11 cellular contexts compared by ENCODE assay signal in the genomic region with DNA sequence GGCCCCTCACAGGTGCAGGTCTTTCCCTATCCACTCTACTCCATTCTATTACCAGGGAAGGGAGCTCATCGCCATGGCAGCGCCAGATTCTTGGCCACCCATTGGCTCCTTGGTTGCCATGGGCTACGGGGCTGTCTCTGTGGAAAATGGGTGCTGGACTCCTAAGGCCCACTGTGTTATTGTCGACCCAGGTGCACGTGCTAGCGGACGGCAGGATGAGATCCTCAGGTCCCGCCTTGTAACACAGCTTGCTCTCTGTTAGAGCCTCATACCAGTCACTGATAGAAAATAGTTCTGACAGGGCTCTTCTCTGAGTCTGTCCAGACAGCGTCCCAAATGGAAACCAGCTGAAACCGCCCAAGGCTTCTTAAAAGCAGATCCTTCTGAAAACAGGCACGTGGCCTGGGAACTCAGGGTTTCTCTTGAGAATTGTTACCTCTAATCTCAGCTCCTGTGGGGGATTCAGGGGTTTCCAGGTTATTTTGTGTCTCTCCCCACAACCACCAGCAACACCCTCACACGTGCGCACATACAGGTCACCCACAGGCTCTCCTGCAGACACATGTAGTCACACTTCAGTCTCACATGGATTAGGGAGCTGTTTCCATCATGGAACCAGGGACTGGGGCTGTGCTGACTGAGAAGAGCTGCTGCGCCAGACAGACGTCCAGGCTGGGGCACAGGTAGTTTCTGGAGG. TPM values are rescaled to one million over a fixed set of nuclear protein-coding genes. Genes with fewer than 3 reads are reported as not detected.
A peak's percentile ranks its signal among the peaks of the same experiment; 100 is the strongest.
DNase-seq lines count a peak whose midpoint lies in the region; ATAC-seq and TF ChIP-seq lines count a peak whose summit lies in the region.
"Had no signal": no experiment of that assay in that cellular context is flagged by ENCODE, and none has a peak within 500 bp of the region (broad histone marks: within the 10 kb centered on the region; RNA-seq: fewer than 3 reads in every experiment).

No MANE protein-coding gene starts in this region.

- H3K4me1 ChIP-seq in IMR-90 (ENCODE audit: control insufficient read depth, insufficient read depth, low read length) = peaks cover 9% of the 10 kb centered on the region
- H3K4me1 ChIP-seq in naive thymus-derived CD4-positive, alpha-beta T cell (ENCODE audit: control insufficient read depth in 2 of 2, insufficient read depth in 2 of 2, low read length in 2 of 2) = no peaks in the 10 kb centered on the region
- no peaks in the 10 kb centered on the region for H3K4me1 ChIP-seq in Caco-2

- CTCF ChIA-PET in BJ (lab: Yijun Ruan, JAX) (interaction anchor here (0.9 to 5.7 kb wide), 9 partner anchors 9 to 96 kb away, joined by 3 to 54 read pairs (median 5); a partner anchor contains a TSS), IMR-90 (lab: Yijun Ruan, JAX) (interaction anchor here (0.8 to 1.3 kb wide), 4 partner anchors 8 to 76 kb away, joined by 3 to 7 read pairs (median 4); no protein-coding TSS in a partner anchor), Caco-2 (lab: Charles Lee) (interaction anchor here (1.0 to 1.1 kb wide), 2 partner anchors 17 to 76 kb away, joined by 3 to 5 read pairs; no protein-coding TSS in a partner anchor)
- CTCF ChIA-PET in naive thymus-derived CD4-positive, alpha-beta T cell (lab: Charles Lee) = no interaction called here

- no peak overlapping the region; the same call in 1 of the 2 replicates for H3K4me2 ChIP-seq in IMR-90 (ENCODE audit: low read depth, low read length)

- H3K36me3 Mint-ChIP-seq in brain = no peaks in the 10 kb centered on the region
- no peaks in the 10 kb centered on the region for H3K36me3 Mint-ChIP-seq in naive thymus-derived CD4-positive, alpha-beta T cell
- H3K36me3 Mint-ChIP-seq in CD14-positive monocyte = no peaks in the 10 kb centered on the region
- no peaks in the 10 kb centered on the region for H3K36me3 Mint-ChIP-seq in Caco-2 (ENCODE audit: insufficient read depth, unreplicated experiment)
- H3K36me3 Mint-ChIP-seq: natural killer cell had no signal

- peaks cover 72% of the 10 kb centered on the region for H3K4me1 Mint-ChIP-seq in brain
- H3K4me1 Mint-ChIP-seq in naive thymus-derived CD4-positive, alpha-beta T cell = peaks cover 0 to 10% (median 5%) of the 10 kb centered on the region in 7 donors
- peaks cover 3% of the 10 kb centered on the region for H3K4me1 Mint-ChIP-seq in CD14-positive monocyte
- no peaks in the 10 kb centered on the region for H3K4me1 Mint-ChIP-seq in Caco-2 (ENCODE audit: low read depth, unreplicated experiment)
- H3K4me1 Mint-ChIP-seq: natural killer cell had no signal

- TF ChIP-seq POLR2A in IMR-90 (IDR thresholded peaks at IDR 0.05; ENCODE audit: low read depth, low read length) = no peak

- no peak overlapping the region for H4K8ac ChIP-seq in IMR-90 (ENCODE audit: low read depth in 2 of 2, low read length in 2 of 2)

- 78% methylated on average over 6 of the region's 15 CpGs; no CpG with 5 or more reads in 1 of the 2 experiments for WGBS in IMR-90 (ENCODE audit: extremely low coverage in 2 of 2, insufficient read length in 1 of 2), 2 experiments

- no peak for TF ChIP-seq CTCF in BJ (IDR thresholded peaks at IDR 0.05; ENCODE audit: insufficient read depth, low read depth, low read length)
- no peak for TF ChIP-seq CTCF in IMR-90 (conservative IDR thresholded peaks at IDR 0.05; ENCODE audit: low read depth, low read length)
- no peak for TF ChIP-seq CTCF in brain (conservative IDR thresholded peaks at IDR 0.05)
- TF ChIP-seq CTCF in CD14-positive monocyte (IDR thresholded peaks at IDR 0.05) = no peak
- no peak for TF ChIP-seq CTCF in Caco-2 (IDR thresholded peaks at IDR 0.05; ENCODE audit: insufficient read depth in 1 of 2, low read depth in 1 of 2, low read length in 1 of 2, severe bottlenecking in 1 of 2, unreplicated experiment in 1 of 2)

- H3K9me1 ChIP-seq in IMR-90 (ENCODE audit: insufficient read depth, low read length) = peaks cover 5% of the 10 kb centered on the region; the same call in 1 of the 2 replicates

- no peak overlapping the region for H2AK5ac ChIP-seq in IMR-90 (ENCODE audit: low read depth, low read length)

- H3K9me3 Mint-ChIP-seq in brain (no peaks in the 10 kb centered on the region), CD14-positive monocyte (peaks cover 0 to 5% (median 2%) of the 10 kb centered on the region in 7 donors), Caco-2 (ENCODE audit: unreplicated experiment) (no peaks in the 10 kb centered on the region)
- peaks cover 0 to 6% (median 0%) of the 10 kb centered on the region in 11 donors for H3K9me3 Mint-ChIP-seq in naive thymus-derived CD4-positive, alpha-beta T cell
- H3K9me3 Mint-ChIP-seq: natural killer cell had no signal

- H3K4ac ChIP-seq in IMR-90 (ENCODE audit: low read depth, low read length) = no peak overlapping the region

- no TSS peak for BruUV-seq in IMR-90 (replicated peaks; lab: Mats Ljungman, UMichigan)
- BruUV-seq in Caco-2 (replicated peaks; lab: Mats Ljungman, UMichigan) = no TSS peak

- H3K56ac ChIP-seq in IMR-90 (ENCODE audit: extremely low read depth, insufficient read depth, low read length) = no peak overlapping the region

- no peak overlapping the region for H3K14ac ChIP-seq in IMR-90 (replicated peaks; ENCODE audit: low read depth, low read length)

- no peak for ATAC-seq in IMR-90 (ENCODE audit: low read depth)
- no peak for ATAC-seq in naive thymus-derived CD4-positive, alpha-beta T cell
- no peak for ATAC-seq in GM18868 (IDR thresholded peaks at IDR 0.05; ENCODE audit: unreplicated experiment)
- ATAC-seq: natural killer cell had no signal

- H4K20me1 ChIP-seq in IMR-90 (ENCODE audit: insufficient read depth, low read length) = peaks cover 37% of the 10 kb centered on the region; the same call in 1 of the 2 replicates

- peak overlapping the region; percentile 15 for H2AFZ ChIP-seq in IMR-90 (replicated peaks; ENCODE audit: low read length, poor library complexity)

- no peak overlapping the region for H3K23ac ChIP-seq in IMR-90 (ENCODE audit: low read depth, low read length)

- H3K9me3 ChIP-seq in IMR-90 (ENCODE audit: control insufficient read depth, insufficient read depth, low read length) (no peaks in the 10 kb centered on the region), Caco-2 (no peaks in the 10 kb centered on the region)
- no peaks in the 10 kb centered on the region for H3K9me3 ChIP-seq in naive thymus-derived CD4-positive, alpha-beta T cell (ENCODE audit: control insufficient read depth in 2 of 3, low read length in 3 of 3)

- H3K4me3 ChIP-seq in BJ (ENCODE audit: low read depth, low read length) (0 out of 2 replicates have a peak overlapping the region, but pooled peaks have one; percentile 1), IMR-90 (ENCODE audit: insufficient read depth, low read depth, low read length) (no peak overlapping the region), Caco-2 (ENCODE audit: low read depth, low read length) (no peak overlapping the region)
- H3K4me3 ChIP-seq in naive thymus-derived CD4-positive, alpha-beta T cell (ENCODE audit: low read length) = no peak overlapping the region

- no peak for TF ChIP-seq RAD21 in IMR-90 (IDR thresholded peaks at IDR 0.05; ENCODE audit: low read length)

- no peak overlapping the region for H3K18ac ChIP-seq in IMR-90 (ENCODE audit: low read depth, low read length)

- H3K36me3 ChIP-seq in BJ (ENCODE audit: control insufficient read depth, insufficient read depth, low read length) = no peaks in the 10 kb centered on the region
- H3K36me3 ChIP-seq in IMR-90 (ENCODE audit: control insufficient read depth, insufficient read depth, low read length) = no peaks in the 10 kb centered on the region
- H3K36me3 ChIP-seq in naive thymus-derived CD4-positive, alpha-beta T cell (ENCODE audit: control insufficient read depth in 2 of 3, insufficient read depth in 3 of 3, low read length in 3 of 3) = no peaks in the 10 kb centered on the region
- no peaks in the 10 kb centered on the region for H3K36me3 ChIP-seq in Caco-2 (ENCODE audit: control insufficient read depth, insufficient read depth, low read length)

- H4K91ac ChIP-seq in IMR-90 (ENCODE audit: insufficient read depth, low read depth, low read length) = no peak overlapping the region

- H3K27ac Mint-ChIP-seq in brain = peak overlapping the region; percentile 83 to 95 (median 88)
- H3K27ac Mint-ChIP-seq in naive thymus-derived CD4-positive, alpha-beta T cell = no peak overlapping the region
- H3K27ac Mint-ChIP-seq in CD14-positive monocyte = no peak overlapping the region
- H3K27ac Mint-ChIP-seq in Caco-2 (ENCODE audit: unreplicated experiment) = no peak overlapping the region
- H3K27ac Mint-ChIP-seq: natural killer cell had no signal

- no peak overlapping the region for H2AK9ac ChIP-seq in IMR-90 (replicated peaks; ENCODE audit: low read depth, low read length, poor library complexity)

- H2BK20ac ChIP-seq in IMR-90 (ENCODE audit: low read depth, low read length) = no peak overlapping the region

- in situ Hi-C loops in IMR-90 (cut with MboI; ENCODE audit: low sequenced_read_pairs) = loop anchor here (25.0 kb wide), 1 partner anchor 395 kb away; no protein-coding TSS in a partner anchor

- peaks cover 1 to 37% of the 10 kb centered on the region in 2 experiments; a peak in 2 of 4 replicates for H3K79me1 ChIP-seq in IMR-90 (ENCODE audit: low read depth in 1 of 2, low read length in 2 of 2)

- H3K27ac ChIP-seq in IMR-90 (ENCODE audit: insufficient read depth, low read length) = no peak overlapping the region
- no peak overlapping the region for H3K27ac ChIP-seq in naive thymus-derived CD4-positive, alpha-beta T cell (ENCODE audit: low read depth, low read length)

- H3K4me3 Mint-ChIP-seq in brain (peak overlapping the region; percentile 86 to 92 (median 88)), CD14-positive monocyte (peak overlapping the region in 1 of 2 donors; percentile 77), Caco-2 (ENCODE audit: unreplicated experiment) (no peak overlapping the region)
- peak overlapping the region in 8 of 10 donors; percentile 11 to 78 (median 66) for H3K4me3 Mint-ChIP-seq in naive thymus-derived CD4-positive, alpha-beta T cell
- H3K4me3 Mint-ChIP-seq: natural killer cell had no signal

- intact Hi-C loops in IMR-90 (cut with micrococcal nuclease) (no loop called here), CD14-positive monocyte (cut with micrococcal nuclease) (no loop called here), Caco-2 (cut with micrococcal nuclease; ENCODE audit: unreplicated experiment) (no loop called here)
- intact Hi-C loops in naive thymus-derived CD4-positive, alpha-beta T cell (cut with micrococcal nuclease) = no loop called here

- no peak overlapping the region for H2BK15ac ChIP-seq in IMR-90 (ENCODE audit: low read depth, low read length)

- H3K27me3 Mint-ChIP-seq in brain (peaks cover 7% of the 10 kb centered on the region), CD14-positive monocyte (ENCODE audit: low read depth in 3 of 3) (peaks cover 49 to 54% (median 49%) of the 10 kb centered on the region in 3 donors), Caco-2 (ENCODE audit: insufficient read depth, unreplicated experiment) (peaks cover 9% of the 10 kb centered on the region)
- peaks cover 55 to 67% (median 62%) of the 10 kb centered on the region in 5 donors for H3K27me3 Mint-ChIP-seq in naive thymus-derived CD4-positive, alpha-beta T cell

- H2BK120ac ChIP-seq in IMR-90 (ENCODE audit: low read depth, low read length) = no peak overlapping the region

- dilution Hi-C loops in IMR-90 (cut with HindIII; ENCODE audit: low sequenced_read_pairs, unreplicated experiment) = no loop called here

- H3K27me3 ChIP-seq in BJ (ENCODE audit: control insufficient read depth, insufficient read depth, low read length) = no peaks in the 10 kb centered on the region; the same call in 1 of the 2 replicates
- H3K27me3 ChIP-seq in IMR-90 (ENCODE audit: control insufficient read depth, insufficient read depth, low read length) = peaks cover 3% of the 10 kb centered on the region; the same call in 1 of the 2 replicates
- peaks cover 0 to 6% of the 10 kb centered on the region in 2 donors for H3K27me3 ChIP-seq in naive thymus-derived CD4-positive, alpha-beta T cell (ENCODE audit: control insufficient read depth in 2 of 2, insufficient read depth in 2 of 2, low read length in 2 of 2)
- H3K27me3 ChIP-seq in Caco-2 (replicated peaks; ENCODE audit: control insufficient read depth, insufficient read depth, low read length) = peaks cover 2% of the 10 kb centered on the region; the same call in 1 of the 2 replicates

- H3K9ac ChIP-seq in IMR-90 (ENCODE audit: low read depth, low read length) = no peak overlapping the region

- no peak overlapping the region for H2BK5ac ChIP-seq in IMR-90 (ENCODE audit: low read depth, low read length, poor library complexity, severe bottlenecking)

- H4K5ac ChIP-seq in IMR-90 (ENCODE audit: low read depth, low read length) = no peak overlapping the region

- POLR2A ChIA-PET in BJ (lab: Charles Lee) = no interaction called here
- POLR2A ChIA-PET in IMR-90 (lab: Charles Lee; ENCODE audit: unreplicated experiment) = no interaction called here
- POLR2A ChIA-PET in naive thymus-derived CD4-positive, alpha-beta T cell (lab: Charles Lee) = no interaction called here
- POLR2A ChIA-PET in Caco-2 (lab: Charles Lee) = no interaction called here

- DNase-seq in BJ (ENCODE audit: low read depth) (no peak), IMR-90 (no peak), CD14-positive monocyte (ENCODE audit: low spot score) (no peak), Caco-2 (no peak)
- DNase-seq in naive thymus-derived CD4-positive, alpha-beta T cell = no peak
- no peak for DNase-seq in activated naive CD4-positive, alpha-beta T cell (lab: John Stamatoyannopoulos, UW)
- DNase-seq: activated CD4-positive, alpha-beta T cell treated with anti-CD3 and anti-CD28 coated beads for 4 hours; GDM1; natural killer cell had no signal

RNA-seq across cellular contexts. Expression of a gene that starts 1.5 kb away (rescaled TPM):
- 9.8 and 11.8 TPM in 2 replicates for polyA plus RNA-seq in BJ (2011; rRNA removed)
- 7.0 and 8.1 TPM in 2 replicates for polyA minus RNA-seq in BJ (2011; rRNA and poly(A)+ RNA removed)
- 10.8 and 12.9 TPM in 2 replicates for total RNA-seq in IMR-90 (2012; rRNA removed)
- 11.5 and 11.8 TPM in 2 replicates for polyA plus RNA-seq in IMR-90 (2012; rRNA removed)
- polyA plus RNA-seq in IMR-90 (2012; cell fraction: cytosol; rRNA removed) = 4.6 and 7.4 TPM in 2 replicates
- 20.6 and 35.3 TPM in 2 replicates for polyA plus RNA-seq in IMR-90 (2012; cell fraction: nucleus; rRNA removed; ENCODE audit: low replicate concordance)
- 4.8 TPM for polyA plus RNA-seq in brain (ENCODE audit: insufficient read depth, low read depth, low replicate concordance)
- total RNA-seq in naive thymus-derived CD4-positive, alpha-beta T cell = under 1 TPM in 3 of 5 experiments, not detected in 2; 0.05 to 0.07 (median 0.05) TPM
- under 1 TPM in 1 of 2 donors, not detected in 1; 0.12 TPM for polyA plus RNA-seq in naive thymus-derived CD4-positive, alpha-beta T cell
- polyA plus RNA-seq in CD14-positive monocyte = not detected
- total RNA-seq in Caco-2 (2022) = not detected in 2 replicates
- total RNA-seq: natural killer cell had no signal

Comparison
In these comparisons a context has a peak if more than half of its experiments do, and no peak if none do; other contexts are left out.
1. H3K27ac Mint-ChIP-seq: peak in brain (5 of 5); none in naive thymus-derived CD4-positive, alpha-beta T cell (0 of 9), CD14-positive monocyte (0 of 7) and Caco-2 (single experiment).